ENCODE assay signal across 22 cellular contexts in the genomic region with DNA sequence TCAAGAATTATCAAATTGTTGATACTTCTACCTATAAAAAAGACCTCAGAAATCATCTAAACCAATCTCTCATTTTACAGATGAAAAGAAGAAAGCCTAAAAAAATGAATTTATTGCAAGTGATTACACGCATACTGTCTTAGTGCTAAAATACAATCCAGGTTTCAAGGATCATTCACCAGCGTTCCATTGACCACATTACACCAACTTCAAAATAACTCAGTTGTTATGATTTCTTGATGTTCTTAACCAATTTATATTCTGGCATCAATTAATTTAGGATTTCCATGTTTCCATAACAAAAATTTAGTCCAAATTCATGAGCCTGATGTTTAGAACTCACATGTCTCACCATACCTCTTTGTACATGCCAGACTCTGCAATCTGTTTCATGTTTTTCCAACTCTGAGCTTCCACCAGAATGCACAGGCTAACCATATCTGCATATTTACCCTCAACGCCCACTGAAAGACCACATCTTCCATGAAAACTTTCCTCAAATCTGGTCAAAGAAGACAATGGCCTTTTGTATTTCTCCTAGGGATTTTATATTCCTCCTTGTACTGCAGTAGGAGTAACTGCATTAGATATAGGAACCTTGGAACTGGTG.
"Had no signal": no experiment of that assay in that cellular context is flagged by ENCODE, and none has a peak within 500 bp of the region (broad histone marks: within the 10 kb centered on the region; RNA-seq: fewer than 3 reads in every experiment).

No MANE protein-coding gene starts in this region.

- H3K4me3 ChIP-seq: esophagus muscularis mucosa, gastrocnemius medialis, heart right ventricle, left lung, lower lobe of right lung, neural progenitor cell, psoas muscle, suprapubic skin, thyroid gland had no signal

- H3K36me3 Mint-ChIP-seq: memory B cell; mesothelial cell of epicardium; natural killer cell treated with Interleukin-12 subunit alpha and Interleukin-12 subunit beta and Interleukin-15 and Interleukin-18, amount 100 ng/mL, for 72 hours; neural progenitor cell; type B pancreatic cell had no signal

- H3K9me3 Mint-ChIP-seq: dendritic cell treated with granulocyte-macrophage colony-stimulating factor and Interleukin-4, amounts not matched to agents 40 ng/mL and 50 ng/mL, for 4 days; effector memory CD8-positive, alpha-beta T cell; memory B cell; mesothelial cell of epicardium; natural killer cell treated with Interleukin-12 subunit alpha and Interleukin-12 subunit beta and Interleukin-15 and Interleukin-18, amount 100 ng/mL, for 72 hours; neural progenitor cell; type B pancreatic cell had no signal

- DNase-seq: effector memory CD8-positive, alpha-beta T cell; gastrocnemius medialis; heart right ventricle; left lung; lower lobe of right lung; occipital lobe; psoas muscle; retina; stimulated activated CD4-positive, alpha-beta T cell treated with anti-CD3 and anti-CD28 coated beads, Interleukin-2, amount 100 ng/mL, for 24 hours; stimulated activated naive CD4-positive, alpha-beta T cell; thyroid gland had no signal

- H3K27me3 ChIP-seq: esophagus muscularis mucosa, gastrocnemius medialis, left lung, neural progenitor cell, suprapubic skin, thyroid gland had no signal

- ATAC-seq: effector memory CD8-positive, alpha-beta T cell; gastrocnemius medialis; heart right ventricle; left lung; lower lobe of right lung; natural killer cell treated with Interleukin-12 subunit alpha and Interleukin-12 subunit beta and Interleukin-15 and Interleukin-18, amount 100 ng/mL, for 72 hours; psoas muscle; sciatic nerve had no signal

- H3K9me3 ChIP-seq: esophagus muscularis mucosa, gastrocnemius medialis, heart right ventricle, left lung, lower lobe of right lung, psoas muscle, suprapubic skin, thyroid gland had no signal

- H3K4me3 Mint-ChIP-seq: dendritic cell treated with granulocyte-macrophage colony-stimulating factor and Interleukin-4, amounts not matched to agents 40 ng/mL and 50 ng/mL, for 4 days; memory B cell had no signal

- H3K36me3 ChIP-seq: esophagus muscularis mucosa, gastrocnemius medialis, heart right ventricle, left lung, lower lobe of right lung, neural progenitor cell, suprapubic skin, thyroid gland had no signal

- H3K27ac Mint-ChIP-seq: dendritic cell treated with granulocyte-macrophage colony-stimulating factor and Interleukin-4, amounts not matched to agents 40 ng/mL and 50 ng/mL, for 4 days; effector memory CD8-positive, alpha-beta T cell; memory B cell; mesothelial cell of epicardium; natural killer cell treated with Interleukin-12 subunit alpha and Interleukin-12 subunit beta and Interleukin-15 and Interleukin-18, amount 100 ng/mL, for 72 hours; neural progenitor cell; type B pancreatic cell had no signal

- H3K9ac ChIP-seq: neural progenitor cell, parathyroid adenoma had no signal

- H2AFZ ChIP-seq: neural progenitor cell, parathyroid adenoma had no signal

- H3K4me2 ChIP-seq: neural progenitor cell had no signal

- H3K27ac ChIP-seq: epithelial cell of prostate, esophagus muscularis mucosa, gastrocnemius medialis, heart right ventricle, left lung, lower lobe of right lung, neural progenitor cell, parathyroid adenoma, psoas muscle, suprapubic skin, thyroid gland had no signal
